ENCODE assay signal across 27 cellular contexts in the genomic region with DNA sequence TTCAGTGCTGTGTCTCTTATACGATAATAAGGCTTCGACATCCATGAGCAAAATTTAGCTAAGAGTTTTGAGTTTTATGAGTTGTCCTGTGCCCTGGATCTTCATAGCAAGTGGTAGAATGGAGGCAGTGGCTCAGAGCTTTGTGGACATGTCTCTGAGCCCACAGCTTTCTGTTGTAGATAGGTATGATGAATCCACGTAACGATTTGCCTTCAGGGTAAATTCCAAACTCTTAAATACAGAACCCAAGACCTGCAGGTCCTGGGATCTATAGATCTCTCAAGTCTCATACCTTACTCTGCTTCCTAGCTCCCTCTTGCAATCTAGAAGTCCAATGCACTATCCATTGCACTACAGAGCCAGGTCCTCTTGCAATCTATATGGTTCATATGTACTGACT.
"Had no signal": no experiment of that assay in that cellular context is flagged by ENCODE, and none has a peak within 500 bp of the region (broad histone marks: within the 10 kb centered on the region; RNA-seq: fewer than 3 reads in every experiment).

No MANE protein-coding gene starts in this region.

- H3K27me3 ChIP-seq: colonic mucosa, esophagus squamous epithelium, foreskin keratinocyte, gastrocnemius medialis, gastroesophageal sphincter, heart left ventricle had no signal

- H3K9me3 ChIP-seq: colonic mucosa, esophagus squamous epithelium, gastrocnemius medialis, gastroesophageal sphincter, heart left ventricle, heart right ventricle had no signal

- H3K36me3 ChIP-seq: colonic mucosa, esophagus squamous epithelium, gastrocnemius medialis, gastroesophageal sphincter, heart left ventricle, heart right ventricle had no signal

- H3K27ac Mint-ChIP-seq: dendritic cell treated with granulocyte-macrophage colony-stimulating factor and Interleukin-4, amounts not matched to agents 40 ng/mL and 50 ng/mL, for 4 days; effector memory CD8-positive, alpha-beta T cell; endodermal cell had no signal

- H3K4me3 Mint-ChIP-seq: dendritic cell treated with granulocyte-macrophage colony-stimulating factor and Interleukin-4, amounts not matched to agents 40 ng/mL and 50 ng/mL, for 4 days; effector memory CD8-positive, alpha-beta T cell; endodermal cell had no signal

- H3K9me3 Mint-ChIP-seq: dendritic cell treated with granulocyte-macrophage colony-stimulating factor and Interleukin-4, amounts not matched to agents 40 ng/mL and 50 ng/mL, for 4 days; effector memory CD8-positive, alpha-beta T cell; endodermal cell had no signal

- DNase-seq: colonic mucosa; cortex of kidney; dermis blood vessel endothelial cell; dorsolateral prefrontal cortex; effector CD4-positive, alpha-beta T cell; effector CD8-positive, alpha-beta T cell; effector memory CD4-positive, alpha-beta T cell; effector memory CD8-positive, alpha-beta T cell; endodermal cell; erythroblast; esophagus squamous epithelium; foreskin fibroblast; foreskin keratinocyte; foreskin melanocyte; gastrocnemius medialis; glutamatergic neuron; head of caudate nucleus; heart left ventricle; heart right ventricle had no signal

- H3K4me3 ChIP-seq: colonic mucosa, coronary artery, dorsolateral prefrontal cortex, esophagus squamous epithelium, gastrocnemius medialis, gastroesophageal sphincter, heart left ventricle, heart right ventricle had no signal

- H3K4me1 ChIP-seq: colonic mucosa, esophagus squamous epithelium, foreskin keratinocyte, gastrocnemius medialis, gastroesophageal sphincter, heart left ventricle, heart right ventricle had no signal

- H3K27ac ChIP-seq: colonic mucosa, coronary artery, dorsolateral prefrontal cortex, epithelial cell of prostate, esophagus squamous epithelium, foreskin keratinocyte, gastrocnemius medialis, gastroesophageal sphincter, heart left ventricle, heart right ventricle had no signal

- H3K27me3 Mint-ChIP-seq: dendritic cell treated with granulocyte-macrophage colony-stimulating factor and Interleukin-4, amounts not matched to agents 40 ng/mL and 50 ng/mL, for 4 days had no signal

- FAIRE-seq: colon, endometrium, endothelial cell of umbilical vein had no signal

- ATAC-seq: effector memory CD8-positive, alpha-beta T cell; esophagus mucosa; foreskin keratinocyte; gastrocnemius medialis; gastroesophageal sphincter; heart left ventricle; heart right ventricle had no signal
